ENCODE assay signal across 2 cellular contexts in the genomic region with DNA sequence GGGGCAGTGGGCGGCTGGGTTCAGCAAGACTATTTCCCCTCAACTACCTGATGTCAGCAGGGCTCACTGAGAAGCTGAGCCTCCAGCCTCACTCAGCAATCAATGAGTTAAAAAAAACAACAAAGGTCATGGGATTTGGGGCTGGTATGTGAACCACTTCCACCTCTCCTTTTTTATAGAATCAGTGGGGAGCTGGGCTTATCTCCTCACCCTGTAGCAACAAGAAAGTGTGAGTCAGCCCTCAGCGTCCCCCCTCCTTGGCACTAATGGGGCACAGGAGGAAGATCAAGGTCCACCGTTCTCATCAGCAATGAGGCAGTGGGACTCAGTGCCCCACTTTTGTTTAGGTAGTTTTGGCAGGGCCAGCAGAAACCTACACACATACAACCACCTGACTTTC.
TF ChIP-seq lines count a peak whose summit lies in the region.

No MANE protein-coding gene starts in this region.

TF ChIP-seq in GM23338, 12 proteins besides CTCF, POLR2A, EP300 and RAD21 (continued from another document):
- no peak for TF ChIP-seq EZH2phosphoT487 (IDR thresholded peaks at IDR 0.05; ENCODE audit: unreplicated experiment)
- no peak for TF ChIP-seq EZH2 (IDR thresholded peaks at IDR 0.05; ENCODE audit: low read depth, unreplicated experiment)

TF ChIP-seq in H1, 55 proteins besides CTCF, POLR2A, EP300 and RAD21 (continued from another document):
- TF ChIP-seq, protein P1, sequence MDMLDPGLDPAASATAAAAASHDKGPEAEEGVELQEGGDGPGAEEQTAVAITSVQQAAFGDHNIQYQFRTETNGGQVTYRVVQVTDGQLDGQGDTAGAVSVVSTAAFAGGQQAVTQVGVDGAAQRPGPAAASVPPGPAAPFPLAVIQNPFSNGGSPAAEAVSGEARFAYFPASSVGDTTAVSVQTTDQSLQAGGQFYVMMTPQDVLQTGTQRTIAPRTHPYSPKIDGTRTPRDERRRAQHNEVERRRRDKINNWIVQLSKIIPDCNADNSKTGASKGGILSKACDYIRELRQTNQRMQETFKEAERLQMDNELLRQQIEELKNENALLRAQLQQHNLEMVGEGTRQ (IDR thresholded peaks at IDR 0.05; ENCODE audit: low read length) = no peak
- TF ChIP-seq TAF7 (optimal IDR thresholded peaks at IDR 0.05; ENCODE audit: borderline replicate concordance, low read depth, low read length) (no peak), MAFK (IDR thresholded peaks at IDR 0.05; ENCODE audit: low read depth, low read length) (no peak), PHF8 (conservative IDR thresholded peaks at IDR 0.05; ENCODE audit: low read depth, low read length) (no peak), POU5F1 (IDR thresholded peaks at IDR 0.05; ENCODE audit: low read depth, low read length) (no peak), GABPA (IDR thresholded peaks at IDR 0.05; ENCODE audit: borderline replicate concordance, insufficient read depth, low read length) (no peak)
- TF ChIP-seq, protein P2, sequence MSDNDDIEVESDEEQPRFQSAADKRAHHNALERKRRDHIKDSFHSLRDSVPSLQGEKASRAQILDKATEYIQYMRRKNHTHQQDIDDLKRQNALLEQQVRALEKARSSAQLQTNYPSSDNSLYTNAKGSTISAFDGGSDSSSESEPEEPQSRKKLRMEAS (IDR thresholded peaks at IDR 0.05) = no peak
